Comparison of ENCODE assay signal across 31 cellular contexts in genomic region chr6:138830273-138830672, GRCh38. TPM values are rescaled to one million over a fixed set of nuclear protein-coding genes. Genes with fewer than 3 reads are reported as not detected.
"Had no signal": no experiment of that assay in that cellular context is flagged by ENCODE, and none has a peak within 500 bp of the region (broad histone marks: within the 10 kb centered on the region; RNA-seq: fewer than 3 reads in every experiment).

No MANE protein-coding gene starts in this region.

- H3K4me1 Mint-ChIP-seq: activated CD4-positive, alpha-beta T cell treated with anti-CD3 and anti-CD28 coated beads for 36 hours; activated T-helper 17 cell treated with anti-CD3 and anti-CD28 coated beads, Interleukin-2, amount 50 U/mL, for 72 hours; T-helper 17 cell had no signal

- H3K27ac Mint-ChIP-seq: activated CD4-positive, alpha-beta T cell treated with anti-CD3 and anti-CD28 coated beads for 36 hours; activated CD8-positive, alpha-beta T cell treated with anti-CD3 and anti-CD28 coated beads for 36 hours; activated naive CD8-positive, alpha-beta T cell; activated T-helper 17 cell treated with anti-CD3 and anti-CD28 coated beads, Interleukin-2, amount 50 U/mL, for 72 hours; brain; T-helper 17 cell; T-helper 2 cell treated with Interferon-gamma antibody and Interleukin-4, amounts not matched to agents 5 μg/mL and 100 μg/mL, for 36 hours had no signal

- H3K36me3 Mint-ChIP-seq: activated naive CD8-positive, alpha-beta T cell; brain had no signal

- DNase-seq: activated CD4-positive, alpha-beta T cell treated with anti-CD3 and anti-CD28 coated beads for 36 hours; activated CD4-positive, alpha-beta T cell treated with anti-CD3 and anti-CD28 coated beads, Interleukin-2, amount 50 U/mL, for 1 hour; activated CD4-positive, alpha-beta T cell treated with anti-CD3 and anti-CD28 coated beads, Interleukin-2, amount 50 U/mL, for 48 hours; activated CD4-positive, CD25-positive, alpha-beta regulatory T cell; activated CD4-positive, CD25-positive, alpha-beta regulatory T cell treated with anti-CD3 and anti-CD28 coated beads, Interleukin-2, amount 50 U/mL, for 72 hours; activated CD8-positive, alpha-beta memory T cell treated with anti-CD3 and anti-CD28 coated beads for 24 hours; activated CD8-positive, alpha-beta T cell treated with anti-CD3 and anti-CD28 coated beads for 36 hours; activated effector memory CD4-positive, alpha-beta T cell treated with Interleukin-2 at 50 U/mL for 16 hours; activated gamma-delta T cell treated with Interleukin-2 at 50 U/mL for 16 hours; activated naive CD4-positive, alpha-beta T cell treated with anti-CD3 and anti-CD28 coated beads, Interleukin-2, amount 50 U/mL, for 16 hours; activated naive CD4-positive, alpha-beta T cell treated with Interleukin-2 at 50 U/mL for 16 hours; activated T-cell treated with anti-CD3 and anti-CD28 coated beads, Interleukin-2, amount 50 U/mL, for 4 hours; central memory CD4-positive, alpha-beta T cell; cerebellar nuclear complex; colonic mucosa; effector CD8-positive, alpha-beta T cell; foreskin keratinocyte; heart right ventricle; T-helper 1 cell; T-helper 17 cell; T1000; WERI-Rb-1 had no signal

- ATAC-seq: activated CD4-positive, alpha-beta T cell treated with anti-CD3 and anti-CD28 coated beads for 36 hours; activated CD8-positive, alpha-beta T cell treated with anti-CD3 and anti-CD28 coated beads for 36 hours; activated T-cell treated with anti-CD3 and anti-CD28 coated beads, Interleukin-2, amount 50 U/mL, for 4 hours; activated T-helper 17 cell treated with anti-CD3 and anti-CD28 coated beads, Interleukin-2, amount 50 U/mL, for 72 hours; foreskin keratinocyte; gastroesophageal sphincter; heart right ventricle; T-helper 17 cell had no signal

- H3K4me3 Mint-ChIP-seq: activated CD4-positive, alpha-beta T cell treated with anti-CD3 and anti-CD28 coated beads for 36 hours; activated CD8-positive, alpha-beta T cell treated with anti-CD3 and anti-CD28 coated beads for 36 hours; activated naive CD8-positive, alpha-beta T cell; activated T-cell treated with anti-CD3 and anti-CD28 coated beads, Interleukin-2, amount 50 U/mL, for 4 hours; activated T-helper 17 cell treated with anti-CD3 and anti-CD28 coated beads, Interleukin-2, amount 50 U/mL, for 72 hours; brain; T-helper 17 cell; T-helper 2 cell treated with Interferon-gamma antibody and Interleukin-4, amounts not matched to agents 5 μg/mL and 100 μg/mL, for 36 hours had no signal

- H3K9me3 Mint-ChIP-seq: activated CD8-positive, alpha-beta T cell treated with anti-CD3 and anti-CD28 coated beads for 36 hours; activated T-cell treated with anti-CD3 and anti-CD28 coated beads, Interleukin-2, amount 50 U/mL, for 4 hours; activated T-helper 17 cell treated with anti-CD3 and anti-CD28 coated beads, Interleukin-2, amount 50 U/mL, for 72 hours; T-helper 2 cell treated with Interferon-gamma antibody and Interleukin-4, amounts not matched to agents 5 μg/mL and 100 μg/mL, for 36 hours had no signal

- FAIRE-seq: endometrium, endothelial cell of umbilical vein had no signal

- H3K27me3 Mint-ChIP-seq: activated CD4-positive, alpha-beta T cell treated with anti-CD3 and anti-CD28 coated beads for 36 hours; activated CD8-positive, alpha-beta T cell treated with anti-CD3 and anti-CD28 coated beads for 36 hours; activated naive CD8-positive, alpha-beta T cell; activated T-helper 17 cell treated with anti-CD3 and anti-CD28 coated beads, Interleukin-2, amount 50 U/mL, for 72 hours; T-helper 17 cell had no signal

RNA-seq across cellular contexts. Expression of gene ECT2L, which starts 34.4 kb away (rescaled TPM):
- total RNA-seq: activated CD4-positive, alpha-beta T cell treated with anti-CD3 and anti-CD28 coated beads for 36 hours; activated CD8-positive, alpha-beta T cell treated with anti-CD3 and anti-CD28 coated beads for 36 hours; activated T-cell treated with anti-CD3 and anti-CD28 coated beads, Interleukin-2, amount 50 U/mL, for 4 hours; ascending aorta; cardiac muscle cell; colonic mucosa; endothelial cell of umbilical vein; foreskin keratinocyte; T-helper 17 cell had no signal
- polyA plus RNA-seq: cardiac muscle cell, endothelial cell of umbilical vein, foreskin keratinocyte had no signal
